In genomic region chr11:61045271-61045670, GRCh38 we compare ENCODE assay signal across 17 cellular contexts. TPM values are rescaled to one million over a fixed set of nuclear protein-coding genes. Genes with fewer than 3 reads are reported as not detected.
DNase-seq lines count a peak whose midpoint lies in the region; ATAC-seq lines count a peak whose summit lies in the region.
"Had no signal": no experiment of that assay in that cellular context is flagged by ENCODE, and none has a peak within 500 bp of the region (broad histone marks: within the 10 kb centered on the region; RNA-seq: fewer than 3 reads in every experiment).

No MANE protein-coding gene starts in this region.

- no peaks in the 10 kb centered on the region for H3K9me3 Mint-ChIP-seq in activated CD4-positive, alpha-beta T cell treated with anti-CD3 and anti-CD28 coated beads, Interleukin-2, amount 10 ng/mL, durations not matched to agents 7 days and 5 days
- H3K9me3 Mint-ChIP-seq in T-cell: no peaks in the 10 kb centered on the region

- H3K36me3 Mint-ChIP-seq in activated CD4-positive, alpha-beta T cell treated with anti-CD3 and anti-CD28 coated beads, Interleukin-2, amount 10 ng/mL, durations not matched to agents 7 days and 5 days (ENCODE audit: low read depth): peaks cover 13% of the 10 kb centered on the region
- H3K36me3 Mint-ChIP-seq in T-cell: no peaks in the 10 kb centered on the region

- DNase-seq in activated CD4-positive, alpha-beta T cell treated with anti-CD3 and anti-CD28 coated beads, Interleukin-2, amount 10 ng/mL, durations not matched to agents 7 days and 5 days: no peak
- DNase-seq in activated CD4-positive, alpha-beta T cell treated with anti-CD3 and anti-CD28 coated beads for 48 hours: no peak
- DNase-seq in ELR (ENCODE audit: low read depth): peak; percentile 15
- no peak for DNase-seq in T-cell
- peak; percentile 5 for DNase-seq in epithelial cell of prostate (ENCODE audit: low read depth, low spot score)
- no peak for DNase-seq in Ammon's horn (ENCODE audit: low spot score)
- DNase-seq: GDM1, KG1, NCI-H1092 treated with DMSO at 0.1 percent for 48 hours, NCI-H1694 treated with DMSO at 0.1 percent for 48 hours, NCI-H510A, NCI-H82 had no signal

- CTCF ChIA-PET in activated CD4-positive, alpha-beta T cell treated with anti-CD3 and anti-CD28 coated beads, Interleukin-2, amount 10 ng/mL, durations not matched to agents 7 days and 5 days (lab: Charles Lee): interaction anchor here (0.7 to 7.0 kb wide), 3 partner anchors 9 to 20 kb away, joined by 3 to 73 read pairs (median 3); no protein-coding TSS in a partner anchor
- CTCF ChIA-PET in T-cell (lab: Charles Lee): interaction anchor here in 1 of 2 donors (0.7 kb wide), 1 partner anchor 1427 kb away, joined by 3 read pairs; no protein-coding TSS in a partner anchor

- peak overlapping the region; percentile 27 for H3K27ac Mint-ChIP-seq in activated CD4-positive, alpha-beta T cell treated with anti-CD3 and anti-CD28 coated beads, Interleukin-2, amount 10 ng/mL, durations not matched to agents 7 days and 5 days
- H3K27ac Mint-ChIP-seq in T-cell: peak overlapping the region; percentile 39 to 48

- H3K27me3 Mint-ChIP-seq in activated CD4-positive, alpha-beta T cell treated with anti-CD3 and anti-CD28 coated beads, Interleukin-2, amount 10 ng/mL, durations not matched to agents 7 days and 5 days: no peaks in the 10 kb centered on the region
- H3K27me3 Mint-ChIP-seq in T-cell: no peaks in the 10 kb centered on the region

- peaks cover 73% of the 10 kb centered on the region for H3K4me1 Mint-ChIP-seq in activated CD4-positive, alpha-beta T cell treated with anti-CD3 and anti-CD28 coated beads, Interleukin-2, amount 10 ng/mL, durations not matched to agents 7 days and 5 days
- peaks cover 55 to 67% (median 64%) of the 10 kb centered on the region in 3 donors for H3K4me1 Mint-ChIP-seq in T-cell

- no peak overlapping the region for H3K27ac ChIP-seq in epithelial cell of prostate
- H3K27ac ChIP-seq: C4-2B had no signal

- POLR2A ChIA-PET in activated CD4-positive, alpha-beta T cell treated with anti-CD3 and anti-CD28 coated beads, Interleukin-2, amount 10 ng/mL, durations not matched to agents 7 days and 5 days (lab: Charles Lee): no interaction called here
- POLR2A ChIA-PET in T-cell (lab: Charles Lee): interaction anchor here (0.5 to 1.0 kb wide), 3 partner anchors 12 to 37 kb away, joined by 3 read pairs; no protein-coding TSS in a partner anchor

- H3K4me3 Mint-ChIP-seq in activated CD4-positive, alpha-beta T cell treated with anti-CD3 and anti-CD28 coated beads, Interleukin-2, amount 10 ng/mL, durations not matched to agents 7 days and 5 days: no peak overlapping the region
- H3K4me3 Mint-ChIP-seq in T-cell: no peak overlapping the region

- no peak for ATAC-seq in T-cell (replicated peaks in 1 of 4)
- no peak for ATAC-seq in HG03097 (IDR thresholded peaks at IDR 0.05; ENCODE audit: low FRiP score, unreplicated experiment)
- no peak for ATAC-seq in GM19467 (IDR thresholded peaks at IDR 0.05; ENCODE audit: unreplicated experiment)
- ATAC-seq: HCT116 had no signal

RNA-seq across cellular contexts. Expression of gene CD5, which starts 57.0 kb away (rescaled TPM):
- 100 to 1,000 TPM; 379 to 405 TPM for total RNA-seq in activated CD4-positive, alpha-beta T cell treated with anti-CD3 and anti-CD28 coated beads, Interleukin-2, amount 10 ng/mL, durations not matched to agents 7 days and 5 days
- total RNA-seq in T-cell: 100 to 1,000 TPM; 227 to 387 (median 255) TPM
- total RNA-seq: MCF 10A had no signal

Comparison
In these comparisons a context has a peak if more than half of its experiments do, and no peak if none do; other contexts are left out.
1. DNase-seq: peak in ELR (single experiment) and epithelial cell of prostate (single experiment); none in activated CD4-positive, alpha-beta T cell treated with anti-CD3 and anti-CD28 coated beads, Interleukin-2, amount 10 ng/mL, durations not matched to agents 7 days and 5 days (single experiment), activated CD4-positive, alpha-beta T cell treated with anti-CD3 and anti-CD28 coated beads for 48 hours (single experiment), T-cell (0 of 34) and Ammon's horn (single experiment).